ENCODE assay signal across 8 cellular contexts in the genomic region with DNA sequence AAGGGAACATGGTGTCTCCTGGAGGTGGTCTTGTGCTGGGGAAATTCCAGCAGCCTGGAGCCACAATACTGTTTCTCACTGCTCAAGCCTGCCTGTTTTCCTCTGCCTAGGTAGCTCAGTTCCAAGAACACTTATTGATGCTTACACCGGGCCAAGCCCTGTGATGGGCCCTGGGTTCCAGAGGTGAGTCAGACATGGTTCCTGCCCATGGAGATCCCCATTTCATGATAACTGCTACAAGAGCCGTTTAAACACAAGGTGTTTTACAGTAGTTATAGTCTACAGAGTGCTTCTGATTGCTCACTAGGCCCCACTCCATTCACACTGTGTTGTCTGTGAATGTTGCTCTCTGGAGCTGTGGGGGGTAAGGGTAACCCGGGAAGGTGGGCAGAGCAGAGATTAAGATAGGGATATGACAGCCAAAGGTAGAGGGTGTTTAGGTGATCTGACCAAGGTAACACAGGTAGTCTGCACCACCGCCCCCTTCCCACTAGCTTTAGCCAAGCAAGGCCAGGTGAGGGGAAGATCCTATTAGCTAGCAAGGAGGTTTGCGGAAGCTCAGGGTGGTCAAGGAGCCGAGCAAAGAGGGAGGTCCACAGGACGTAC. TPM values are rescaled to one million over a fixed set of nuclear protein-coding genes. Genes with fewer than 3 reads are reported as not detected.
DNase-seq lines count a peak whose midpoint lies in the region; ATAC-seq and TF ChIP-seq lines count a peak whose summit lies in the region.

No MANE protein-coding gene starts in this region.

- no peak overlapping the region for H3K27ac ChIP-seq in iPS DF 6.9 (ENCODE audit: low read length)

- no peak for DNase-seq in HFF-Myc (ENCODE audit: extremely low read depth, low read depth)
- peak; percentile 62 to 64 for DNase-seq in activated T-cell treated with anti-CD3 and anti-CD28 coated beads, Interleukin-2, amount 50 U/mL, for 72 hours
- no peak for DNase-seq in iPS DF 6.9 (ENCODE audit: low read depth, low spot score)
- DNase-seq in stimulated activated CD8-positive, alpha-beta memory T cell treated with anti-CD3 and anti-CD28 coated beads, Interleukin-4, amount 100 ng/mL, for 48 hours = peak; percentile 48
- DNase-seq in germinal center (ENCODE audit: low spot score) = no peak
- no peak for DNase-seq in OCI-M2 (lab: John Stamatoyannopoulos, UW; ENCODE audit: unreplicated experiment)
- DNase-seq in EL = no peak

- no peak for TF ChIP-seq CTCF in HFF-Myc (IDR thresholded peaks at IDR 0.05; ENCODE audit: low read depth, low read length, missing control alignments)

- peak overlapping the region; percentile 77 for H3K4me3 ChIP-seq in HFF-Myc (replicated peaks; ENCODE audit: low read depth, low read length)
- H3K4me3 ChIP-seq in iPS DF 6.9 (ENCODE audit: low read length) = peak overlapping the region; percentile 60

- no peaks in the 10 kb centered on the region for H3K9me3 ChIP-seq in iPS DF 6.9 (ENCODE audit: control insufficient read depth, insufficient read depth, low read length)

- H3K4me3 Mint-ChIP-seq in activated T-cell treated with anti-CD3 and anti-CD28 coated beads, Interleukin-2, amount 50 U/mL, for 72 hours = peak overlapping the region; percentile 85 to 99

- H3K36me3 Mint-ChIP-seq in activated T-cell treated with anti-CD3 and anti-CD28 coated beads, Interleukin-2, amount 50 U/mL, for 72 hours (ENCODE audit: insufficient read depth in 2 of 2) = peaks cover 0 to 3% of the 10 kb centered on the region in 2 donors

- H3K36me3 ChIP-seq in iPS DF 6.9 (ENCODE audit: control insufficient read depth, insufficient read depth, low read length) = no peaks in the 10 kb centered on the region

- no peaks in the 10 kb centered on the region for H3K27me3 Mint-ChIP-seq in activated T-cell treated with anti-CD3 and anti-CD28 coated beads, Interleukin-2, amount 50 U/mL, for 72 hours (ENCODE audit: low read depth)

- no CpG with 5 or more reads among the region's 7 CpGs for WGBS in iPS DF 6.9 (ENCODE audit: insufficient coverage, insufficient read length)

- ATAC-seq in activated T-cell treated with anti-CD3 and anti-CD28 coated beads, Interleukin-2, amount 50 U/mL, for 72 hours (replicated peaks in 1 of 2) = peak; percentile 57 to 66
- ATAC-seq in HG02588 (IDR thresholded peaks at IDR 0.05; ENCODE audit: unreplicated experiment) = no peak

- H3K4me1 Mint-ChIP-seq in activated T-cell treated with anti-CD3 and anti-CD28 coated beads, Interleukin-2, amount 50 U/mL, for 72 hours (ENCODE audit: low read depth) = peaks cover 70% of the 10 kb centered on the region

- peaks cover 2% of the 10 kb centered on the region; the same call in 1 of the 2 replicates for H3K4me1 ChIP-seq in iPS DF 6.9 (ENCODE audit: control insufficient read depth, insufficient read depth, low read length)

- no peaks in the 10 kb centered on the region for H3K9me3 Mint-ChIP-seq in activated T-cell treated with anti-CD3 and anti-CD28 coated beads, Interleukin-2, amount 50 U/mL, for 72 hours

- H3K27ac Mint-ChIP-seq in activated T-cell treated with anti-CD3 and anti-CD28 coated beads, Interleukin-2, amount 50 U/mL, for 72 hours = peak overlapping the region; percentile 83

- H3K27me3 ChIP-seq in iPS DF 6.9 (ENCODE audit: control insufficient read depth, insufficient read depth, low read length) = peaks cover 7% of the 10 kb centered on the region; the same call in 1 of the 2 replicates

RNA-seq across cellular contexts. Expression of a gene that starts 0.7 kb away (rescaled TPM):
- total RNA-seq in activated T-cell treated with anti-CD3 and anti-CD28 coated beads, Interleukin-2, amount 50 U/mL, for 72 hours = 100 to 1,000 TPM; 227 to 322 TPM

Comparison
In these comparisons a context has a peak if more than half of its experiments do, and no peak if none do; other contexts are left out.
1. DNase-seq: peak in activated T-cell treated with anti-CD3 and anti-CD28 coated beads, Interleukin-2, amount 50 U/mL, for 72 hours (2 of 2) and stimulated activated CD8-positive, alpha-beta memory T cell treated with anti-CD3 and anti-CD28 coated beads, Interleukin-4, amount 100 ng/mL, for 48 hours (single experiment); none in HFF-Myc (single experiment), iPS DF 6.9 (single experiment), germinal center (single experiment), OCI-M2 (single experiment) and EL (single experiment).